In genomic region chr2:109202486-109202885, GRCh38 we compare ENCODE assay signal across 18 cellular contexts.
"Had no signal": no experiment of that assay in that cellular context is flagged by ENCODE, and none has a peak within 500 bp of the region (broad histone marks: within the 10 kb centered on the region; RNA-seq: fewer than 3 reads in every experiment).

No MANE protein-coding gene starts in this region.

- H3K4me3 ChIP-seq: esophagus muscularis mucosa, gastroesophageal sphincter, smooth muscle cell, transverse colon had no signal

- H3K9me3 Mint-ChIP-seq: dendritic cell treated with granulocyte-macrophage colony-stimulating factor and Interleukin-4, amounts not matched to agents 40 ng/mL and 50 ng/mL, for 4 days; effector memory CD8-positive, alpha-beta T cell; immature natural killer cell; nephron progenitor cell; stimulated activated effector memory CD8-positive, alpha-beta T cell treated with anti-CD3 and anti-CD28 coated beads, Interleukin-12 subunit alpha, Interleukin-12 subunit beta, amount 100 ng/mL, for 72 hours; stimulated activated naive CD8-positive, alpha-beta T cell treated with anti-CD3 and anti-CD28 coated beads, Interleukin-15, Interleukin-2, amounts not matched to agents 100 ng/mL and 50 ng/mL, for 24 hours had no signal

- H3K27me3 ChIP-seq: esophagus muscularis mucosa, gastroesophageal sphincter, neutrophil, transverse colon had no signal

- H3K9me3 ChIP-seq: esophagus muscularis mucosa, gastroesophageal sphincter, neutrophil, transverse colon had no signal

- ATAC-seq: effector memory CD8-positive, alpha-beta T cell; gastroesophageal sphincter; left cardiac atrium; naive thymus-derived CD4-positive, alpha-beta T cell; stimulated activated effector memory CD8-positive, alpha-beta T cell treated with anti-CD3 and anti-CD28 coated beads, Interleukin-12 subunit alpha, Interleukin-12 subunit beta, amount 100 ng/mL, for 72 hours had no signal

- H3K36me3 Mint-ChIP-seq: immature natural killer cell; naive thymus-derived CD4-positive, alpha-beta T cell; stimulated activated effector memory CD8-positive, alpha-beta T cell treated with anti-CD3 and anti-CD28 coated beads, Interleukin-12 subunit alpha, Interleukin-12 subunit beta, amount 100 ng/mL, for 72 hours had no signal

- H3K27ac ChIP-seq: epithelial cell of prostate, esophagus muscularis mucosa, gastroesophageal sphincter, neutrophil, transverse colon had no signal

- H3K4me2 ChIP-seq: smooth muscle cell had no signal

- H3K4me3 Mint-ChIP-seq: dendritic cell treated with granulocyte-macrophage colony-stimulating factor and Interleukin-4, amounts not matched to agents 40 ng/mL and 50 ng/mL, for 4 days; effector memory CD8-positive, alpha-beta T cell; immature natural killer cell; naive thymus-derived CD4-positive, alpha-beta T cell; nephron progenitor cell; stimulated activated effector memory CD8-positive, alpha-beta T cell treated with anti-CD3 and anti-CD28 coated beads, Interleukin-12 subunit alpha, Interleukin-12 subunit beta, amount 100 ng/mL, for 72 hours; stimulated activated naive CD8-positive, alpha-beta T cell treated with anti-CD3 and anti-CD28 coated beads, Interleukin-15, Interleukin-2, amounts not matched to agents 100 ng/mL and 50 ng/mL, for 24 hours had no signal

- H3K36me3 ChIP-seq: esophagus muscularis mucosa, gastroesophageal sphincter, neutrophil, transverse colon had no signal

- DNase-seq: cerebellar nuclear complex; effector memory CD8-positive, alpha-beta T cell; glutamatergic neuron; immature natural killer cell; left cardiac atrium; naive thymus-derived CD4-positive, alpha-beta T cell; nephron progenitor cell; stimulated activated CD4-positive, alpha-beta T cell treated with anti-CD3 and anti-CD28 coated beads, Interleukin-4, amount 100 ng/mL, for 1 hour; stimulated activated CD8-positive, alpha-beta memory T cell treated with anti-CD3 and anti-CD28 coated beads, Interleukin-4, amount 100 ng/mL, for 48 hours; transverse colon had no signal

- H3K27me3 Mint-ChIP-seq: dendritic cell treated with granulocyte-macrophage colony-stimulating factor and Interleukin-4, amounts not matched to agents 40 ng/mL and 50 ng/mL, for 4 days had no signal

- H3K27ac Mint-ChIP-seq: dendritic cell treated with granulocyte-macrophage colony-stimulating factor and Interleukin-4, amounts not matched to agents 40 ng/mL and 50 ng/mL, for 4 days; effector memory CD8-positive, alpha-beta T cell; naive thymus-derived CD4-positive, alpha-beta T cell; nephron progenitor cell; stimulated activated effector memory CD8-positive, alpha-beta T cell treated with anti-CD3 and anti-CD28 coated beads, Interleukin-12 subunit alpha, Interleukin-12 subunit beta, amount 100 ng/mL, for 72 hours; stimulated activated naive CD8-positive, alpha-beta T cell treated with anti-CD3 and anti-CD28 coated beads, Interleukin-15, Interleukin-2, amounts not matched to agents 100 ng/mL and 50 ng/mL, for 24 hours had no signal
